In the genomic region with DNA sequence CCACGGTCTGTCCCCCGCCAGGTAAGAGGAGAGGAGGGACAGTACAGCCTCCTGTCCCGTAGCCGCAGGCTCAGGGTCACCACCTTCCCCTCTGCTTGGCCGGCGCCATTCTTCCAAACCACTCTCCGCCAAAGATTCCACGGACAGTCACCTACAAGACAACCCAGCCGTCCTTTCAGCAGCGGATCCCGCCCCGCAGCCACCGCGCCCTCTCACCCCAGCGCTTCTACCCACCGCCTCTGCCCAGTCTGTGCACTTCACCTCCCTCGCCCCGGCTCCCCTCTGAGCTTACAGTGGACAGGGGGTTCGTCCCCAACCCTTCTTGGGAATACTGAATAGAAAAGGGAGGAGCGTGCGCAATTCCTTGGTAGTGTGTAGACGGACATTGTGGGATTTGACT, we compare ENCODE assay signal across 14 cellular contexts.
DNase-seq lines count a peak whose midpoint lies in the region; ATAC-seq and TF ChIP-seq lines count a peak whose summit lies in the region.
"Had no signal": no experiment of that assay in that cellular context is flagged by ENCODE, and none has a peak within 500 bp of the region (broad histone marks: within the 10 kb centered on the region; RNA-seq: fewer than 3 reads in every experiment).

No MANE protein-coding gene starts in this region.

- H3K4me3 Mint-ChIP-seq in stimulated activated effector memory CD8-positive, alpha-beta T cell treated with anti-CD3 and anti-CD28 coated beads, Interleukin-12 subunit alpha, Interleukin-12 subunit beta, amount 100 ng/mL, for 72 hours: no peak overlapping the region
- H3K4me3 Mint-ChIP-seq: H9 had no signal

- peak; percentile 25 for ATAC-seq in esophagus mucosa
- ATAC-seq in stimulated activated effector memory CD8-positive, alpha-beta T cell treated with anti-CD3 and anti-CD28 coated beads, Interleukin-12 subunit alpha, Interleukin-12 subunit beta, amount 100 ng/mL, for 72 hours: peak; percentile 39
- ATAC-seq: HCT116 had no signal

- H3K36me3 Mint-ChIP-seq in stimulated activated effector memory CD8-positive, alpha-beta T cell treated with anti-CD3 and anti-CD28 coated beads, Interleukin-12 subunit alpha, Interleukin-12 subunit beta, amount 100 ng/mL, for 72 hours: no peaks in the 10 kb centered on the region

- H3K27me3 ChIP-seq in iPS-20b (ENCODE audit: insufficient read depth, low read length): peaks cover 99% of the 10 kb centered on the region

- no peak for DNase-seq in stimulated activated effector memory CD8-positive, alpha-beta T cell treated with anti-CD3 and anti-CD28 coated beads, Interleukin-12 subunit alpha, Interleukin-12 subunit beta, amount 100 ng/mL, for 72 hours (ENCODE audit: low spot score in 2 of 2)
- no peak for DNase-seq in foreskin fibroblast
- no peak for DNase-seq in nucleus accumbens (lab: John Stamatoyannopoulos, UW)
- no peak for DNase-seq in dedifferentiated amniotic fluid mesenchymal stem cell (ENCODE audit: extremely low spot score)
- DNase-seq: C1 segment of cervical spinal cord; CD4-positive, alpha-beta memory T cell; COR-L47; DMS153; DND-41; GM23248; H9 had no signal

- H3K4me3 ChIP-seq in iPS-20b (ENCODE audit: low read length) (peak overlapping the region; percentile 34; the same call in 1 of the 2 replicates), foreskin fibroblast (ENCODE audit: low read depth in 1 of 2, low read length in 2 of 2) (no peak overlapping the region)
- H3K4me3 ChIP-seq: GM23248 had no signal

- H3K4me1 Mint-ChIP-seq in stimulated activated effector memory CD8-positive, alpha-beta T cell treated with anti-CD3 and anti-CD28 coated beads, Interleukin-12 subunit alpha, Interleukin-12 subunit beta, amount 100 ng/mL, for 72 hours: no peaks in the 10 kb centered on the region
- H3K4me1 Mint-ChIP-seq: CD4-positive, alpha-beta memory T cell; H9 had no signal

- TF ChIP-seq CTCF in foreskin fibroblast (IDR thresholded peaks at IDR 0.05; ENCODE audit: low read depth, low read length): no peak

- peaks cover 25% of the 10 kb centered on the region; the same call in 1 of the 2 replicates for H3K9me3 ChIP-seq in iPS-20b (ENCODE audit: insufficient read depth, low read depth, low read length)

- no peak overlapping the region for H3K27ac Mint-ChIP-seq in stimulated activated effector memory CD8-positive, alpha-beta T cell treated with anti-CD3 and anti-CD28 coated beads, Interleukin-12 subunit alpha, Interleukin-12 subunit beta, amount 100 ng/mL, for 72 hours
- H3K27ac Mint-ChIP-seq: H9 had no signal

- no peaks in the 10 kb centered on the region for H3K4me1 ChIP-seq in iPS-20b (ENCODE audit: insufficient read depth, low read length)

- H3K36me3 ChIP-seq in iPS-20b (ENCODE audit: insufficient read depth, low read depth, low read length): no peaks in the 10 kb centered on the region

- no peak overlapping the region for H3K27ac ChIP-seq in iPS-20b (ENCODE audit: low read length)
- H3K27ac ChIP-seq: GM23248 had no signal

- H3K9me3 Mint-ChIP-seq in stimulated activated effector memory CD8-positive, alpha-beta T cell treated with anti-CD3 and anti-CD28 coated beads, Interleukin-12 subunit alpha, Interleukin-12 subunit beta, amount 100 ng/mL, for 72 hours: peaks cover 9% of the 10 kb centered on the region

- H3K9ac ChIP-seq in iPS-20b (ENCODE audit: low read depth, low read length): no peak overlapping the region
- H3K9ac ChIP-seq: GM23248 had no signal
